30 cellular contexts compared by ENCODE assay signal in genomic region chr3:157859541-157859940, GRCh38.
"Had no signal": no experiment of that assay in that cellular context is flagged by ENCODE, and none has a peak within 500 bp of the region (broad histone marks: within the 10 kb centered on the region; RNA-seq: fewer than 3 reads in every experiment).

No MANE protein-coding gene starts in this region.

- H3K4me3 ChIP-seq: adrenal gland, body of pancreas, breast epithelium had no signal

- ATAC-seq: activated CD8-positive, alpha-beta memory T cell treated with anti-CD3 and anti-CD28 coated beads, Interleukin-2, amount 10 ng/mL, durations not matched to agents 7 days and 5 days; activated CD8-positive, alpha-beta T cell treated with anti-CD3 and anti-CD28 coated beads, Interleukin-2, amount 10 ng/mL, durations not matched to agents 7 days and 5 days; activated naive CD8-positive, alpha-beta T cell treated with anti-CD3 and anti-CD28 coated beads, Interleukin-2, amount 50 U/mL, for 24 hours; body of pancreas had no signal

- DNase-seq: activated B cell treated with CpG ODN at 0.5 μM for 24 hours; activated CD4-positive, alpha-beta memory T cell treated with anti-CD3 and anti-CD28 coated beads for 36 hours; activated CD4-positive, alpha-beta T cell treated with anti-CD3 and anti-CD28 coated beads for 4 hours; activated CD4-positive, alpha-beta T cell treated with anti-CD3 and anti-CD28 coated beads, Interleukin-2, amount 10 ng/mL, durations not matched to agents 24 days and 14 days; activated CD4-positive, alpha-beta T cell treated with anti-CD3 and anti-CD28 coated beads, Interleukin-2, amount 50 U/mL, for 1 hour; activated CD4-positive, alpha-beta T cell treated with anti-CD3 and anti-CD28 coated beads, Interleukin-2, amount 50 U/mL, for 4 hours; activated CD4-positive, CD25-positive, alpha-beta regulatory T cell treated with anti-CD3 and anti-CD28 coated beads, Interleukin-2, amount 50 U/mL, for 72 hours; activated CD8-positive, alpha-beta memory T cell treated with anti-CD3 and anti-CD28 coated beads for 24 hours; activated CD8-positive, alpha-beta memory T cell treated with anti-CD3 and anti-CD28 coated beads, Interleukin-2, amount 10 ng/mL, durations not matched to agents 7 days and 5 days; activated CD8-positive, alpha-beta memory T cell treated with anti-CD3 and anti-CD28 coated beads, Interleukin-2, amount 50 U/mL, for 48 hours; activated CD8-positive, alpha-beta T cell treated with anti-CD3 and anti-CD28 coated beads, Interleukin-2, amount 10 ng/mL, durations not matched to agents 7 days and 5 days; activated effector memory CD4-positive, alpha-beta T cell treated with Interleukin-2 at 50 U/mL for 16 hours; activated gamma-delta T cell; activated naive CD4-positive, alpha-beta T cell treated with anti-CD3 and anti-CD28 coated beads, Interleukin-2, amount 10 ng/mL, durations not matched to agents 7 days and 5 days; activated naive CD4-positive, alpha-beta T cell treated with Interleukin-2 at 50 U/mL for 16 hours; activated naive CD8-positive, alpha-beta T cell treated with anti-CD3 and anti-CD28 coated beads, Interleukin-2, amount 10 ng/mL, durations not matched to agents 7 days and 5 days; activated naive CD8-positive, alpha-beta T cell treated with anti-CD3 and anti-CD28 coated beads, Interleukin-2, amount 50 U/mL, for 24 hours; activated T-cell treated with anti-CD3 and anti-CD28 coated beads, Interleukin-2, amount 50 U/mL, for 24 hours; activated T-cell treated with anti-CD3 and anti-CD28 coated beads, Interleukin-2, amount 50 U/mL, for 48 hours; adrenal gland; amniotic stem cell; aorta; body of pancreas; brain microvascular endothelial cell; central memory CD4-positive, alpha-beta T cell; T-helper 1 cell; T-helper 2 cell; T-helper 9 cell had no signal

- H3K27ac ChIP-seq: adrenal gland, body of pancreas, brain microvascular endothelial cell, breast epithelium, VCaP had no signal

- H3K4me1 ChIP-seq: breast epithelium had no signal

- H3K36me3 ChIP-seq: adrenal gland, brain microvascular endothelial cell, breast epithelium had no signal

- H3K9me3 ChIP-seq: adrenal gland, body of pancreas, breast epithelium had no signal

- H3K27me3 ChIP-seq: adrenal gland, body of pancreas, brain microvascular endothelial cell, breast epithelium had no signal
